2 cellular contexts compared by ENCODE assay signal in the genomic region with DNA sequence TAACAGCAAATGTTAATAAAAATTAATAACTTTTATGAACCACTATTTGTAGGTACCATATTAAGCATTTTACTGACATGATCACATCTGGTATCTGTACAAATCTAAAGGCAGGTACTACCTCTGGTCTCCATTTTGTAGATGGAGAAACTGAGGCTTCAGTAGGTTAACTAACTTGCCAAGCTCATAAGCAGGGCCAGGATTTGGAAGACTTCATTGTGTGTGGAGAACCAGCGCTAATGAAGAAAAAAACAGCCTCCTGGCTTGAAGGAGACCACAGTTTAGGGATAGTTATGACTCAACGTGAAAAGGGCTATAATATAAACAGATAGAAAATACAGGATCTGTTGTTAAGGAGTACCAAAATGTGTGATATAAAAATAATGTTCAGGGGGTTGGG.
TF ChIP-seq lines count a peak whose summit lies in the region.

No MANE protein-coding gene starts in this region.

TF ChIP-seq in K562, 482 proteins besides CTCF, POLR2A, EP300 and RAD21:
- TF ChIP-seq, protein P1, sequence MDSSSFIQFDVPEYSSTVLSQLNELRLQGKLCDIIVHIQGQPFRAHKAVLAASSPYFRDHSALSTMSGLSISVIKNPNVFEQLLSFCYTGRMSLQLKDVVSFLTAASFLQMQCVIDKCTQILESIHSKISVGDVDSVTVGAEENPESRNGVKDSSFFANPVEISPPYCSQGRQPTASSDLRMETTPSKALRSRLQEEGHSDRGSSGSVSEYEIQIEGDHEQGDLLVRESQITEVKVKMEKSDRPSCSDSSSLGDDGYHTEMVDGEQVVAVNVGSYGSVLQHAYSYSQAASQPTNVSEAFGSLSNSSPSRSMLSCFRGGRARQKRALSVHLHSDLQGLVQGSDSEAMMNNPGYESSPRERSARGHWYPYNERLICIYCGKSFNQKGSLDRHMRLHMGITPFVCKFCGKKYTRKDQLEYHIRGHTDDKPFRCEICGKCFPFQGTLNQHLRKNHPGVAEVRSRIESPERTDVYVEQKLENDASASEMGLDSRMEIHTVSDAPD (CRISPR knock-in tag; IDR thresholded peaks at IDR 0.05), result no peak
- TF ChIP-seq FOSL1 (tag; conservative IDR thresholded peaks at IDR 0.05), result no peak
- no peak for TF ChIP-seq SMARCA5 (IDR thresholded peaks at IDR 0.05)
- TF ChIP-seq, protein P2, sequence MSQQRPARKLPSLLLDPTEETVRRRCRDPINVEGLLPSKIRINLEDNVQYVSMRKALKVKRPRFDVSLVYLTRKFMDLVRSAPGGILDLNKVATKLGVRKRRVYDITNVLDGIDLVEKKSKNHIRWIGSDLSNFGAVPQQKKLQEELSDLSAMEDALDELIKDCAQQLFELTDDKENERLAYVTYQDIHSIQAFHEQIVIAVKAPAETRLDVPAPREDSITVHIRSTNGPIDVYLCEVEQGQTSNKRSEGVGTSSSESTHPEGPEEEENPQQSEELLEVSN (IDR thresholded peaks at IDR 0.05; ENCODE audit: borderline replicate concordance in 1 of 2, extremely low read depth in 1 of 2, insufficient read depth in 1 of 2, insufficient read length in 1 of 2, low read depth in 1 of 2, low read length in 1 of 2, poor library complexity in 1 of 2, severe bottlenecking in 1 of 2), result no peak

TF ChIP-seq in HEK293T, 16 proteins besides CTCF, POLR2A, EP300 and RAD21:
- no peak for TF ChIP-seq L3MBTL2 (conservative IDR thresholded peaks at IDR 0.05)
- TF ChIP-seq ELF4 (IDR thresholded peaks at IDR 0.05), result no peak
- TF ChIP-seq FOXA1 (IDR thresholded peaks at IDR 0.05), result no peak
- TF ChIP-seq NFRKB (IDR thresholded peaks at IDR 0.05), result no peak
- TF ChIP-seq HDGF (IDR thresholded peaks at IDR 0.05; ENCODE audit: borderline replicate concordance), result no peak
- no peak for TF ChIP-seq FOXK2 (IDR thresholded peaks at IDR 0.05)
- TF ChIP-seq SP1 (IDR thresholded peaks at IDR 0.05), result no peak
- TF ChIP-seq TARDBP (IDR thresholded peaks at IDR 0.05), result no peak
- no peak for TF ChIP-seq LEF1 (IDR thresholded peaks at IDR 0.05; ENCODE audit: borderline replicate concordance)
- TF ChIP-seq, protein P3, sequence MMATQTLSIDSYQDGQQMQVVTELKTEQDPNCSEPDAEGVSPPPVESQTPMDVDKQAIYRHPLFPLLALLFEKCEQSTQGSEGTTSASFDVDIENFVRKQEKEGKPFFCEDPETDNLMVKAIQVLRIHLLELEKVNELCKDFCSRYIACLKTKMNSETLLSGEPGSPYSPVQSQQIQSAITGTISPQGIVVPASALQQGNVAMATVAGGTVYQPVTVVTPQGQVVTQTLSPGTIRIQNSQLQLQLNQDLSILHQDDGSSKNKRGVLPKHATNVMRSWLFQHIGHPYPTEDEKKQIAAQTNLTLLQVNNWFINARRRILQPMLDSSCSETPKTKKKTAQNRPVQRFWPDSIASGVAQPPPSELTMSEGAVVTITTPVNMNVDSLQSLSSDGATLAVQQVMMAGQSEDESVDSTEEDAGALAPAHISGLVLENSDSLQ (IDR thresholded peaks at IDR 0.05), result no peak
- TF ChIP-seq FOXM1 (IDR thresholded peaks at IDR 0.05; ENCODE audit: borderline replicate concordance), result no peak
- no peak for TF ChIP-seq SUZ12 (IDR thresholded peaks at IDR 0.05)
- TF ChIP-seq BHLHE40 (IDR thresholded peaks at IDR 0.05; ENCODE audit: borderline replicate concordance), result no peak
- no peak for TF ChIP-seq ZNF384 (IDR thresholded peaks at IDR 0.05)
- no peak for TF ChIP-seq CTBP1 (IDR thresholded peaks at IDR 0.05; ENCODE audit: borderline replicate concordance)
